ENCODE assay signal across 27 cellular contexts in the genomic region with DNA sequence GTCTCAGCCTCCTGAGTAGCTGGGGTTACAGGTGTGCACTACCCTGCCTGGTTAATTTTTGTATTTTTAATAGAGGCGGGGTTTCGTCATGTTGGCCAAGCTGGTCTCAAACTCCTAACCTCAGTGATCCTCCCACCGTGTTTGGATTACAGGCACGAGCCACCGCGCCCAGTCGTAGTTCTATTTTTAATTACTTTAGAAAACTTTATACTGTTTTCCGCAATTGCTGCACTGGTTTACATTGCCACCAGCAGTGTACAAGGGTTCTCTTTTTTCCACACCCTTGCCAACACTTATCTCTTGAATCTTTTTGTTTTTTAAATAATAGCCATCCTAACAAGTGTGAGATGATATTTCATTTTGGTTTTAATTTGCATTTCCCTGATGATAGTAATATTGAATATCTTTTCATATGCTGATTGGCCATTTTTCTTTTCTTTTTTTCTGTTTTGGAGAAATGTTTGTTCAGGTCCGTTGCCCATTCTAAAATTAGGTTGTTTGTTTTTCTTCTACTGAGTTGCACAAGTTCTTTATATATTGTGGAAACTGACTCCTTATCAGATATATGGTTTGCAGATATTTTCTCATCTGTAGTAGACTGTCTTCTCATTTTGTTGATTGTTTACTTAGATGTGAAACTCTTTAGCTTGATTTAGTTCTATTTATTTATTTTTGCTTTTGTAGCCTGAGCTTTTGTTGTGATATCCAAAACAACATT.
"Had no signal": no experiment of that assay in that cellular context is flagged by ENCODE, and none has a peak within 500 bp of the region (broad histone marks: within the 10 kb centered on the region; RNA-seq: fewer than 3 reads in every experiment).

No MANE protein-coding gene starts in this region.

- DNase-seq: hippocampal formation; kidney glomerular epithelial cell; left cardiac atrium; left lung; mesendoderm; naive B cell; natural killer cell; nephron progenitor cell; occipital lobe; ovary; stimulated activated CD4-positive, alpha-beta T cell treated with anti-CD3 and anti-CD28 coated beads, Interleukin-12 subunit alpha, Interleukin-12 subunit beta, amount 100 ng/mL, for 4 hours; stimulated activated CD4-positive, alpha-beta T cell treated with anti-CD3 and anti-CD28 coated beads, Interleukin-15, amount 100 ng/mL, for 24 hours; stimulated activated CD4-positive, alpha-beta T cell treated with anti-CD3 and anti-CD28 coated beads, Interleukin-2, amount 100 ng/mL, for 24 hours; stimulated activated CD4-positive, alpha-beta T cell treated with anti-CD3 and anti-CD28 coated beads, Interleukin-4, amount 100 ng/mL, for 1 hour; stimulated activated naive CD4-positive, alpha-beta T cell; tibial artery; trophoblast cell; upper lobe of right lung had no signal

- FAIRE-seq: keratinocyte, urothelium cell line had no signal

- ATAC-seq: left cardiac atrium, left lung, natural killer cell, sciatic nerve, upper lobe of right lung had no signal

- H3K27ac ChIP-seq: left lung, neural progenitor cell, neutrophil, ovary, right atrium auricular region, skin epidermis, suprapubic skin, thoracic aorta, tibial artery, upper lobe of right lung had no signal
